In genomic region chr2:236764716-236765115, GRCh38 we compare ENCODE assay signal across 19 cellular contexts.
A peak's percentile ranks its signal among the peaks of the same experiment; 100 is the strongest.
DNase-seq lines count a peak whose midpoint lies in the region; ATAC-seq, FAIRE-seq and TF ChIP-seq lines count a peak whose summit lies in the region.
"Had no signal": no experiment of that assay in that cellular context is flagged by ENCODE, and none has a peak within 500 bp of the region (broad histone marks: within the 10 kb centered on the region; RNA-seq: fewer than 3 reads in every experiment).

No MANE protein-coding gene starts in this region.

- H3K4me1 ChIP-seq in RWPE2 (ENCODE audit: insufficient read depth, poor library complexity, severe bottlenecking) (peaks cover 13% of the 10 kb centered on the region), keratinocyte (ENCODE audit: control insufficient read depth, extremely low read depth, insufficient read depth, low read length) (peaks cover 28% of the 10 kb centered on the region)

- no peak for ATAC-seq in activated naive CD8-positive, alpha-beta T cell treated with anti-CD3 and anti-CD28 coated beads, Interleukin-2, amount 10 ng/mL, durations not matched to agents 7 days and 5 days (ENCODE audit: low read depth)
- ATAC-seq in RWPE2 (ENCODE audit: low read depth) (peak; percentile 19; the same call in 1 of the 3 replicates), GM18511 (IDR thresholded peaks at IDR 0.05; ENCODE audit: unreplicated experiment) (no peak), HG03139 (IDR thresholded peaks at IDR 0.05; ENCODE audit: unreplicated experiment) (no peak)

- TF ChIP-seq CTCF in RWPE2 (IDR thresholded peaks at IDR 0.05; ENCODE audit: poor library complexity, severe bottlenecking) (no peak), keratinocyte (optimal IDR thresholded peaks at IDR 0.05 in 1 of 3, IDR thresholded peaks at IDR 0.05 in 1 of 3, conservative IDR thresholded peaks at IDR 0.05 in 1 of 3; ENCODE audit: extremely low read depth in 1 of 3, insufficient read depth in 2 of 3, low read length in 3 of 3) (no peak)

- intact Hi-C loops in posterior vena cava (cut with DNase I), result no loop called here

- H3K9me3 ChIP-seq in RWPE2 (ENCODE audit: severe bottlenecking), result no peaks in the 10 kb centered on the region
- no peaks in the 10 kb centered on the region for H3K9me3 ChIP-seq in keratinocyte (ENCODE audit: control insufficient read depth, low read depth, low read length)

- no peak overlapping the region for H3K4me3 Mint-ChIP-seq in activated naive CD8-positive, alpha-beta T cell treated with anti-CD3 and anti-CD28 coated beads, Interleukin-2, amount 10 ng/mL, durations not matched to agents 7 days and 5 days
- H3K4me3 Mint-ChIP-seq in activated naive CD8-positive, alpha-beta T cell treated with anti-CD3 and anti-CD28 coated beads for 36 hours, result no peak overlapping the region
- H3K4me3 Mint-ChIP-seq: CD4-positive, alpha-beta T cell; HFFc6 had no signal

- no peaks in the 10 kb centered on the region for H4K20me1 ChIP-seq in keratinocyte (ENCODE audit: control insufficient read depth, extremely low read depth, insufficient read depth, low read length)
- H4K20me1 ChIP-seq: BLaER1 treated with 17β-estradiol and CSF1 and Interleukin-3, amounts not matched to agents 10 nM and 100 nM had no signal

- no peaks in the 10 kb centered on the region for H3K36me3 ChIP-seq in RWPE2 (ENCODE audit: low read depth)
- no peaks in the 10 kb centered on the region for H3K36me3 ChIP-seq in keratinocyte (ENCODE audit: control insufficient read depth in 2 of 2, extremely low read depth in 1 of 2, insufficient read depth in 2 of 2, low read length in 2 of 2)
- H3K36me3 ChIP-seq: BLaER1 treated with 17β-estradiol and CSF1 and Interleukin-3, amounts not matched to agents 10 nM and 100 nM had no signal

- no peaks in the 10 kb centered on the region for H3K27me3 ChIP-seq in RWPE2 (ENCODE audit: insufficient read depth, poor library complexity, severe bottlenecking)
- no peaks in the 10 kb centered on the region for H3K27me3 ChIP-seq in keratinocyte (ENCODE audit: control insufficient read depth, extremely low read depth, insufficient read depth, low read length)
- H3K27me3 ChIP-seq: BLaER1 treated with 17β-estradiol and CSF1 and Interleukin-3, amounts not matched to agents 10 nM and 100 nM had no signal

- H3K4me1 Mint-ChIP-seq in activated naive CD8-positive, alpha-beta T cell treated with anti-CD3 and anti-CD28 coated beads, Interleukin-2, amount 10 ng/mL, durations not matched to agents 7 days and 5 days, result no peaks in the 10 kb centered on the region
- no peaks in the 10 kb centered on the region for H3K4me1 Mint-ChIP-seq in activated naive CD8-positive, alpha-beta T cell treated with anti-CD3 and anti-CD28 coated beads for 36 hours

- dilution Hi-C loops in keratinocyte (cut with MboI; ENCODE audit: extremely low pct_ligation_motif_present, low sequenced_read_pairs), result no loop called here

- no peak for FAIRE-seq in keratinocyte (lab: Jason Lieb, UNC)
- FAIRE-seq: G401.6, GM12891 had no signal

- peaks cover 6% of the 10 kb centered on the region for H3K27me3 Mint-ChIP-seq in activated naive CD8-positive, alpha-beta T cell treated with anti-CD3 and anti-CD28 coated beads, Interleukin-2, amount 10 ng/mL, durations not matched to agents 7 days and 5 days
- peaks cover 10% of the 10 kb centered on the region for H3K27me3 Mint-ChIP-seq in activated naive CD8-positive, alpha-beta T cell treated with anti-CD3 and anti-CD28 coated beads for 36 hours

- no peak overlapping the region for H3K9ac ChIP-seq in keratinocyte (ENCODE audit: control insufficient read depth, extremely low read depth, insufficient read depth, low read length)
- H3K9ac ChIP-seq: BLaER1 treated with 17β-estradiol and CSF1 and Interleukin-3, amounts not matched to agents 10 nM and 100 nM had no signal

- H3K27ac ChIP-seq in RWPE2 (ENCODE audit: poor library complexity, severe bottlenecking) (no peak overlapping the region), keratinocyte (ENCODE audit: control insufficient read depth, insufficient read depth, low read length) (no peak overlapping the region)
- H3K27ac ChIP-seq: BLaER1 treated with 17β-estradiol and CSF1 and Interleukin-3, amounts not matched to agents 10 nM and 100 nM; HL-60 had no signal

- POLR2A ChIA-PET in activated naive CD8-positive, alpha-beta T cell treated with anti-CD3 and anti-CD28 coated beads, Interleukin-2, amount 10 ng/mL, durations not matched to agents 7 days and 5 days (lab: Charles Lee), result no interaction called here

- no peak overlapping the region for H3K4me3 ChIP-seq in RWPE2 (ENCODE audit: severe bottlenecking)
- H3K4me3 ChIP-seq in keratinocyte (ENCODE audit: control insufficient read depth in 2 of 3, extremely low read depth in 1 of 3, insufficient read depth in 2 of 3, low read depth in 1 of 3, low read length in 3 of 3), result no peak overlapping the region
- H3K4me3 ChIP-seq: BLaER1 treated with 17β-estradiol and CSF1 and Interleukin-3, amounts not matched to agents 10 nM and 100 nM had no signal

- DNase-seq in activated naive CD8-positive, alpha-beta T cell treated with anti-CD3 and anti-CD28 coated beads, Interleukin-2, amount 10 ng/mL, durations not matched to agents 7 days and 5 days, result no peak
- no peak for DNase-seq in activated naive CD8-positive, alpha-beta T cell treated with anti-CD3 and anti-CD28 coated beads for 36 hours
- no peak for DNase-seq in RWPE2 (ENCODE audit: low spot score)
- DNase-seq in keratinocyte (ENCODE audit: low read depth, low spot score), result no peak
- peak; percentile 4 for DNase-seq in posterior vena cava (ENCODE audit: low spot score)
- no peak for DNase-seq in NCI-H69 (lab: John Stamatoyannopoulos, UW)
- DNase-seq: ACHN; Calu3; CD4-positive, alpha-beta T cell; DMS 273 treated with DMSO at 0.1 percent for 48 hours; EL; HCEC 1CT; HFFc6 had no signal

- H3K9me1 ChIP-seq in keratinocyte (ENCODE audit: control insufficient read depth, extremely low read depth, insufficient read depth, low read length), result no peaks in the 10 kb centered on the region

- H3K27ac Mint-ChIP-seq in activated naive CD8-positive, alpha-beta T cell treated with anti-CD3 and anti-CD28 coated beads, Interleukin-2, amount 10 ng/mL, durations not matched to agents 7 days and 5 days, result peak overlapping the region; percentile 30
- no peak overlapping the region for H3K27ac Mint-ChIP-seq in activated naive CD8-positive, alpha-beta T cell treated with anti-CD3 and anti-CD28 coated beads for 36 hours
- H3K27ac Mint-ChIP-seq: CD4-positive, alpha-beta T cell; HFFc6 had no signal

- H3K36me3 Mint-ChIP-seq in activated naive CD8-positive, alpha-beta T cell treated with anti-CD3 and anti-CD28 coated beads, Interleukin-2, amount 10 ng/mL, durations not matched to agents 7 days and 5 days, result no peaks in the 10 kb centered on the region
- H3K36me3 Mint-ChIP-seq in activated naive CD8-positive, alpha-beta T cell treated with anti-CD3 and anti-CD28 coated beads for 36 hours, result no peaks in the 10 kb centered on the region

- H3K4me2 ChIP-seq in keratinocyte (ENCODE audit: control insufficient read depth, extremely low read depth, insufficient read depth, low read depth, low read length), result peak overlapping the region; percentile 17
- H3K4me2 ChIP-seq: BLaER1 treated with 17β-estradiol and CSF1 and Interleukin-3, amounts not matched to agents 10 nM and 100 nM had no signal

- no peaks in the 10 kb centered on the region for H3K9me3 Mint-ChIP-seq in activated naive CD8-positive, alpha-beta T cell treated with anti-CD3 and anti-CD28 coated beads, Interleukin-2, amount 10 ng/mL, durations not matched to agents 7 days and 5 days
- no peaks in the 10 kb centered on the region for H3K9me3 Mint-ChIP-seq in activated naive CD8-positive, alpha-beta T cell treated with anti-CD3 and anti-CD28 coated beads for 36 hours
- H3K9me3 Mint-ChIP-seq: CD4-positive, alpha-beta T cell had no signal

- peak overlapping the region; percentile 30 for H2AFZ ChIP-seq in keratinocyte (ENCODE audit: control insufficient read depth, low read length)

- no peaks in the 10 kb centered on the region for H3K79me2 ChIP-seq in keratinocyte (ENCODE audit: control insufficient read depth, insufficient read depth, low read length)
